Comparison of ENCODE assay signal across 8 cellular contexts in genomic region chr3:141412087-141412935, GRCh38. TPM values are rescaled to one million over a fixed set of nuclear protein-coding genes. Genes with fewer than 3 reads are reported as not detected.
DNase-seq lines count a peak whose midpoint lies in the region; ATAC-seq and TF ChIP-seq lines count a peak whose summit lies in the region.

No MANE protein-coding gene starts in this region.

- peak overlapping the region; percentile 1 for H3K27ac ChIP-seq in HUES48 (ENCODE audit: low read depth, low read length)

- intact Hi-C loops in Calu3 (cut with micrococcal nuclease; ENCODE audit: unreplicated experiment), result no loop called here

- peaks cover 21% of the 10 kb centered on the region for H3K4me1 ChIP-seq in HUES48 (ENCODE audit: control insufficient read depth, insufficient read depth, low read length)

- H3K36me3 ChIP-seq in GM06990 (ENCODE audit: control insufficient read depth, insufficient read depth, low read length) (peaks cover 40% of the 10 kb centered on the region), HUES48 (ENCODE audit: control insufficient read depth, insufficient read depth, low read length) (0 out of 2 replicates have a peak, but pooled peaks cover 4% of the 10 kb centered on the region)

- no peaks in the 10 kb centered on the region for H3K9me3 ChIP-seq in HUES48 (ENCODE audit: control insufficient read depth, insufficient read depth, low read length)

- CTCF ChIA-PET in Calu3 (lab: Charles Lee), result interaction anchor here (0.7 to 1.5 kb wide), 2 partner anchors 25 to 104 kb away, joined by 3 to 5 read pairs; no protein-coding TSS in a partner anchor

- no peak overlapping the region for H3K4me3 Mint-ChIP-seq in Calu3 (ENCODE audit: low read depth, unreplicated experiment)

- H3K27me3 Mint-ChIP-seq in Calu3 (ENCODE audit: unreplicated experiment), result no peaks in the 10 kb centered on the region

- H3K27me3 ChIP-seq in GM06990 (replicated peaks; ENCODE audit: control insufficient read depth, insufficient read depth, low read length) (no peaks in the 10 kb centered on the region), HUES48 (ENCODE audit: control insufficient read depth, insufficient read depth, low read length) (peaks cover 43% of the 10 kb centered on the region)

- H3K4me3 ChIP-seq in GM06990 (replicated peaks; ENCODE audit: low read depth, low read length), result peak overlapping the region; percentile 25
- H3K4me3 ChIP-seq in HUES48 (ENCODE audit: low read depth, low read length), result no peak overlapping the region
- no peak overlapping the region for H3K4me3 ChIP-seq in cardiac fibroblast (replicated peaks in 1 of 2; ENCODE audit: low read depth in 2 of 2, low read length in 2 of 2)

- no peak overlapping the region for H3K9ac ChIP-seq in HUES48 (ENCODE audit: low read depth, low read length)

- H3K4me1 Mint-ChIP-seq in Calu3 (ENCODE audit: low read depth, unreplicated experiment), result peaks cover 22% of the 10 kb centered on the region

- H3K9me3 Mint-ChIP-seq in Calu3 (ENCODE audit: low read depth, unreplicated experiment), result no peaks in the 10 kb centered on the region

- no peaks in the 10 kb centered on the region for H3K36me3 Mint-ChIP-seq in Calu3 (ENCODE audit: insufficient read depth, unreplicated experiment)

- TF ChIP-seq CTCF in GM06990 (IDR thresholded peaks at IDR 0.05; ENCODE audit: insufficient read depth, low read length, poor library complexity, severe bottlenecking) (no peak), cardiac fibroblast (IDR thresholded peaks at IDR 0.05; ENCODE audit: low read depth, low read length) (no peak), Calu3 (IDR thresholded peaks at IDR 0.05; ENCODE audit: unreplicated experiment) (no peak)

- no peak for DNase-seq in GM06990 (ENCODE audit: extremely low read depth, insufficient read length)
- peak; percentile 16 for DNase-seq in T-helper 22 cell (ENCODE audit: low read depth)
- peak; percentile 84 to 97 for DNase-seq in cardiac fibroblast (ENCODE audit: low read depth in 2 of 2)
- DNase-seq in left kidney (ENCODE audit: low read depth, low spot score), result peak; percentile 86
- peak; percentile 22 for DNase-seq in stimulated activated CD8-positive, alpha-beta memory T cell treated with anti-CD3 and anti-CD28 coated beads, Interleukin-12 subunit alpha, Interleukin-12 subunit beta, amount 100 ng/mL, for 24 hours (ENCODE audit: extremely low read depth)
- no peak for DNase-seq in Calu3

- BruUV-seq in Calu3 (replicated peaks; lab: Mats Ljungman, UMichigan), result no TSS peak

- no peak overlapping the region for H3K27ac Mint-ChIP-seq in Calu3 (ENCODE audit: unreplicated experiment)

- ATAC-seq in GM21360 (IDR thresholded peaks at IDR 0.05; ENCODE audit: unreplicated experiment), result no peak

RNA-seq across cellular contexts. Expression of gene ZBTB38, which starts 44.0 kb away (rescaled TPM):
- total RNA-seq in Calu3 (2022), result 95.9 and 99.1 TPM in 2 replicates

Comparison
In these comparisons a context has a peak if more than half of its experiments do, and no peak if none do; other contexts are left out.
1. DNase-seq: peak in T-helper 22 cell (single experiment), cardiac fibroblast (2 of 2), left kidney (single experiment) and stimulated activated CD8-positive, alpha-beta memory T cell treated with anti-CD3 and anti-CD28 coated beads, Interleukin-12 subunit alpha, Interleukin-12 subunit beta, amount 100 ng/mL, for 24 hours (single experiment); none in GM06990 (single experiment) and Calu3 (single experiment).